Comparison of ENCODE assay signal across 31 cellular contexts in the genomic region with DNA sequence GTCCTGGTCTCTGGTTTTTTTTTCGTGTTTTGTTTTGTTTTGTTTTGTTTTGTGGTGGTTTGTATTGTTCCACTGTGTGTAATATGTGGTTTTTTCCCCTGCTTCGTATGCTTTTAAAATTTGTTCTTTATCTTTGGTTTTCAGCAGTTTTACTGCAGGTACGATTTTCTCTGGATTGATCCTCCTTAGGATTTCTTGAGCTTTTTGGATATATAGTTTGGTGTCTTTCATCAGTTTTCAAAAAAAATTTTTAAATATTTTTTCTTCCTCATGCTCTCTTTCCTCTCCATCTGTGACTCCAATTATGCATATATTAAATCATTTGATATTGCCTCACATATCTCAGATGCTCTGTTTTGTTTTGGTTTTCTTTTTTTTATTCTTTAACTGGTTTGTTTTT.
"Had no signal": no experiment of that assay in that cellular context is flagged by ENCODE, and none has a peak within 500 bp of the region (broad histone marks: within the 10 kb centered on the region; RNA-seq: fewer than 3 reads in every experiment).

No MANE protein-coding gene starts in this region.

- H3K27ac Mint-ChIP-seq: activated B cell treated with CpG ODN at 0.5 μM for 24 hours; activated CD4-positive, alpha-beta memory T cell treated with anti-CD3 and anti-CD28 coated beads for 36 hours; activated CD8-positive, alpha-beta T cell treated with anti-CD3 and anti-CD28 coated beads for 36 hours; activated naive CD4-positive, alpha-beta T cell treated with anti-CD3 and anti-CD28 coated beads for 36 hours; activated naive CD4-positive, alpha-beta T cell treated with anti-CD3 and anti-CD28 coated beads, Interleukin-2, amount 50 U/mL, for 72 hours; activated naive CD8-positive, alpha-beta T cell treated with anti-CD3 and anti-CD28 coated beads for 36 hours; activated T-helper 1 cell treated with anti-CD3 and anti-CD28 coated beads, Interleukin-12 subunit alpha, Interleukin-12 subunit beta, Interleukin-2, Interleukin-4 antibody, amounts not matched to agents 30 ng/mL and 10 ng/mL and 1 ng/mL, durations not matched to agents 14 hours and 24 hours and 36 hours; activated T-helper 17 cell treated with anti-CD3 and anti-CD28 coated beads, Interleukin-2, amount 50 U/mL, for 72 hours; brain; T-cell; T-helper 17 cell had no signal

- H3K27me3 ChIP-seq: ascending aorta, cardiac muscle cell had no signal

- H3K27me3 Mint-ChIP-seq: activated B cell treated with CpG ODN at 0.5 μM for 24 hours; activated CD4-positive, alpha-beta memory T cell treated with anti-CD3 and anti-CD28 coated beads for 36 hours; activated CD8-positive, alpha-beta T cell treated with anti-CD3 and anti-CD28 coated beads for 36 hours; activated naive CD8-positive, alpha-beta T cell treated with anti-CD3 and anti-CD28 coated beads for 36 hours; activated T-helper 17 cell treated with anti-CD3 and anti-CD28 coated beads, Interleukin-2, amount 50 U/mL, for 72 hours; brain; central memory CD8-positive, alpha-beta T cell; T-cell; T-helper 17 cell had no signal

- H3K9me3 Mint-ChIP-seq: activated T-helper 1 cell treated with anti-CD3 and anti-CD28 coated beads, Interleukin-12 subunit alpha, Interleukin-12 subunit beta, Interleukin-2, Interleukin-4 antibody, amounts not matched to agents 30 ng/mL and 10 ng/mL and 1 ng/mL, durations not matched to agents 14 hours and 24 hours and 36 hours had no signal

- ATAC-seq: activated CD8-positive, alpha-beta T cell treated with anti-CD3 and anti-CD28 coated beads for 36 hours; activated naive CD4-positive, alpha-beta T cell treated with anti-CD3 and anti-CD28 coated beads, Interleukin-2, amount 50 U/mL, for 72 hours; activated T-helper 17 cell treated with anti-CD3 and anti-CD28 coated beads, Interleukin-2, amount 50 U/mL, for 72 hours; T-cell; T-helper 17 cell had no signal

- H3K4me3 Mint-ChIP-seq: activated B cell treated with CpG ODN at 0.5 μM for 24 hours; activated CD4-positive, alpha-beta memory T cell treated with anti-CD3 and anti-CD28 coated beads for 36 hours; activated CD8-positive, alpha-beta T cell treated with anti-CD3 and anti-CD28 coated beads for 36 hours; activated naive CD4-positive, alpha-beta T cell treated with anti-CD3 and anti-CD28 coated beads for 36 hours; activated naive CD8-positive, alpha-beta T cell treated with anti-CD3 and anti-CD28 coated beads for 36 hours; activated T-helper 1 cell treated with anti-CD3 and anti-CD28 coated beads, Interleukin-12 subunit alpha, Interleukin-12 subunit beta, Interleukin-2, Interleukin-4 antibody, amounts not matched to agents 30 ng/mL and 10 ng/mL and 1 ng/mL, durations not matched to agents 14 hours and 24 hours and 36 hours; activated T-helper 17 cell treated with anti-CD3 and anti-CD28 coated beads, Interleukin-2, amount 50 U/mL, for 72 hours; brain; central memory CD8-positive, alpha-beta T cell; T-cell; T-helper 17 cell had no signal

- H3K27ac ChIP-seq: ascending aorta, cardiac muscle cell, VCaP had no signal

- H3K4me1 Mint-ChIP-seq: activated B cell treated with CpG ODN at 0.5 μM for 24 hours; activated naive CD8-positive, alpha-beta T cell treated with anti-CD3 and anti-CD28 coated beads for 36 hours; activated T-helper 17 cell treated with anti-CD3 and anti-CD28 coated beads, Interleukin-2, amount 50 U/mL, for 72 hours; brain; T-cell; T-helper 17 cell had no signal

- H3K36me3 ChIP-seq: cardiac muscle cell had no signal

- DNase-seq: activated B cell treated with CpG ODN at 0.5 μM for 24 hours; activated CD4-positive, alpha-beta memory T cell treated with anti-CD3 and anti-CD28 coated beads for 36 hours; activated CD4-positive, alpha-beta T cell treated with anti-CD3 and anti-CD28 coated beads for 48 hours; activated CD4-positive, alpha-beta T cell treated with anti-CD3 and anti-CD28 coated beads, Interleukin-2, amount 50 U/mL, for 1 hour; activated CD4-positive, alpha-beta T cell treated with anti-CD3 and anti-CD28 coated beads, Interleukin-2, amount 50 U/mL, for 4 hours; activated CD4-positive, CD25-positive, alpha-beta regulatory T cell treated with anti-CD3 and anti-CD28 coated beads, Interleukin-2, amount 50 U/mL, for 72 hours; activated CD8-positive, alpha-beta memory T cell treated with anti-CD3 and anti-CD28 coated beads, Interleukin-2, amount 50 U/mL, for 4 hours; activated CD8-positive, alpha-beta T cell treated with anti-CD3 and anti-CD28 coated beads for 36 hours; activated effector memory CD4-positive, alpha-beta T cell treated with anti-CD3 and anti-CD28 coated beads, Interleukin-2, amount 50 U/mL, for 16 hours; activated gamma-delta T cell treated with Interleukin-2 at 50 U/mL for 16 hours; activated naive CD4-positive, alpha-beta T cell; activated naive CD4-positive, alpha-beta T cell treated with anti-CD3 and anti-CD28 coated beads for 36 hours; activated naive CD4-positive, alpha-beta T cell treated with anti-CD3 and anti-CD28 coated beads, Interleukin-2, amount 50 U/mL, for 16 hours; activated naive CD8-positive, alpha-beta T cell treated with anti-CD3 and anti-CD28 coated beads for 36 hours; activated T-cell treated with anti-CD3 and anti-CD28 coated beads for 4 hours; activated T-cell treated with anti-CD3 and anti-CD28 coated beads, Interleukin-2, amount 50 U/mL, for 1 hour; activated T-cell treated with anti-CD3 and anti-CD28 coated beads, Interleukin-2, amount 50 U/mL, for 48 hours; amygdala; anterior cingulate cortex; caudate nucleus; cerebellar nuclear complex; T-cell; T-helper 17 cell had no signal

- H3K4me3 ChIP-seq: ascending aorta, cardiac muscle cell had no signal

- H3K4me1 ChIP-seq: ascending aorta had no signal
